In the genomic region with DNA sequence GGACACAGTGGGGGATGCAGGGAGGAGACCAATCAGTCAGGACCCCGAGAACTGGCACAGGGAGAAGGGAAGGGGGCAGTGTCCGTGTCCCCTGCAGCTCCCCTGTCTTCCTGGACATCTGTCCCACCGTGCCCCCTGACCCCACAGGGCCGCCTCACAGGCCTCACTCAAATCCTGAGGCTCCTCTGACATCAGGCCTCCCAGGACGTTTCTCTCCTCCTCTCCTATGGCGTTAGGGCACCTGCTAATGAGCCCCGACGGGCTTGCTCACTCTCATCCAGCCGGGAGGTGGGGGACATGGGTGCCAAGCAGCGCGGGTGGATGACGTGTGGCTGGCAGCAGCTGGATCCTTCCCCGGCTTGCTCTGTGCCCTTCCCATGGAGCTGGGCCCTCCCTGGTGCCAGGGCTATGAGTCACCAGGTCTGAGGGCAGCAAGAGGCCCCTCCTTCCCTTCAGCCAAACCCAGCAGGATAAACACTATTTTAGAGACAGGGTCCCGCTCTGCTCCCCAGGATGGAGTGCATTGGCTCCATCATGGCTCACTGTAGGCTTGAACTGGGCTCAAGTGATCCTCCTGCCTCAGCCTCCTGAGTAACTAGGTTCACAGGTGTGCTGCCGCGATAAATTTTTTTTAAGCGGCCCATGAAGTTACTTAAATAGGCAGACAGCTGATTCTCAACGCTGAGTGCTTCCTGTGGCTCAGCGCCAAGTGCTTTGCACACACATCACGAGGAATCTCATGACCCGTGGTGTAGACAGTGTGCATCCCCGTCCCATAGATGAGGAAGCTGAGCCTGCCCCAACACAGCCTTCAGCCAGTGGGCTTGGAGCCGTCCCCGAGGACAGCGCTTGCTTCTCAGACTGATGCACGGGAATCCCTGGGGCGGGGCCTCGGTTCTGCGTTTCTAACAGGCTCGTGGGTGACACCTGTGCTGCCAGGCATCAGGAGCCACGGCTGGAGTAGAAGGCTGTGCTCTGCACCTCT, we compare ENCODE assay signal across 8 cellular contexts.
A peak's percentile ranks its signal among the peaks of the same experiment; 100 is the strongest.
DNase-seq lines count a peak whose midpoint lies in the region; ATAC-seq lines count a peak whose summit lies in the region.

No MANE protein-coding gene starts in this region.

- peak overlapping the region; percentile 95 for H3K27ac ChIP-seq in temporal lobe (ENCODE audit: low read depth, low read length)

- in situ Hi-C loops in SK-MEL-5 (cut with HindIII; ENCODE audit: low pct_unique_long_range_greater_than_20kb, low sequenced_read_pairs): no loop called here

- H3K4me3 Mint-ChIP-seq in stimulated activated memory B cell treated with anti-CD40 and anti-IgM and Interleukin-4, amounts not matched to agents 10 μg/mL and 1 μg/mL and 100 μg/mL, for 72 hours: no peak overlapping the region

- H3K27ac Mint-ChIP-seq in stimulated activated memory B cell treated with anti-CD40 and anti-IgM and Interleukin-4, amounts not matched to agents 10 μg/mL and 1 μg/mL and 100 μg/mL, for 72 hours: no peak overlapping the region

- no peaks in the 10 kb centered on the region for H3K36me3 Mint-ChIP-seq in stimulated activated memory B cell treated with anti-CD40 and anti-IgM and Interleukin-4, amounts not matched to agents 10 μg/mL and 1 μg/mL and 100 μg/mL, for 72 hours

- H3K4me1 Mint-ChIP-seq in stimulated activated memory B cell treated with anti-CD40 and anti-IgM and Interleukin-4, amounts not matched to agents 10 μg/mL and 1 μg/mL and 100 μg/mL, for 72 hours: no peaks in the 10 kb centered on the region

- H3K9me3 Mint-ChIP-seq in stimulated activated memory B cell treated with anti-CD40 and anti-IgM and Interleukin-4, amounts not matched to agents 10 μg/mL and 1 μg/mL and 100 μg/mL, for 72 hours: no peaks in the 10 kb centered on the region

- DNase-seq in NCI-H146 (lab: John Stamatoyannopoulos, UW): peak; percentile 35
- DNase-seq in NCI-H146 treated with DMSO at 0.1 percent for 48 hours (lab: John Stamatoyannopoulos, UW; ENCODE audit: unreplicated experiment): no peak
- DNase-seq in SK-MEL-5 (ENCODE audit: low read depth, low spot score): peak; percentile 74
- DNase-seq in hypothalamus (lab: John Stamatoyannopoulos, UW): peak in 39 of 51 donors; percentile 14 to 91 (median 71)
- no peak for DNase-seq in NCI-H2081 treated with DMSO at 0.1 percent for 48 hours (lab: John Stamatoyannopoulos, UW)

- ATAC-seq in stimulated activated memory B cell treated with anti-CD40 and anti-IgM and Interleukin-4, amounts not matched to agents 10 μg/mL and 1 μg/mL and 100 μg/mL, for 72 hours: no peak
- no peak for ATAC-seq in HG02678 (IDR thresholded peaks at IDR 0.05; ENCODE audit: unreplicated experiment)

- peaks cover 31% of the 10 kb centered on the region for H3K27me3 Mint-ChIP-seq in stimulated activated memory B cell treated with anti-CD40 and anti-IgM and Interleukin-4, amounts not matched to agents 10 μg/mL and 1 μg/mL and 100 μg/mL, for 72 hours

Comparison
In these comparisons a context has a peak if more than half of its experiments do, and no peak if none do; other contexts are left out.
1. DNase-seq: peak in NCI-H146 (single experiment), SK-MEL-5 (single experiment) and hypothalamus (39 of 51); none in NCI-H146 treated with DMSO at 0.1 percent for 48 hours (single experiment) and NCI-H2081 treated with DMSO at 0.1 percent for 48 hours (single experiment).